ENCODE assay signal across 11 cellular contexts in genomic region chr4:40559585-40560465, GRCh38.
DNase-seq lines count a peak whose midpoint lies in the region; ATAC-seq lines count a peak whose summit lies in the region.
"Had no signal": no experiment of that assay in that cellular context is flagged by ENCODE, and none has a peak within 500 bp of the region (broad histone marks: within the 10 kb centered on the region; RNA-seq: fewer than 3 reads in every experiment).

No MANE protein-coding gene starts in this region.

- no peak overlapping the region for H3K4me3 Mint-ChIP-seq in CD8-positive, alpha-beta memory T cell
- H3K4me3 Mint-ChIP-seq: B cell had no signal

- H3K9ac ChIP-seq in BLaER1 treated with 17β-estradiol and CSF1 and Interleukin-3, amounts not matched to agents 10 nM and 100 nM, result peak overlapping the region in 4 of 11 experiments; percentile 58 to 78 (median 74); a peak in 9 of 22 replicates

- POLR2A ChIA-PET in CD8-positive, alpha-beta memory T cell (lab: Charles Lee), result no interaction called here

- intact Hi-C loops in right cardiac atrium (cut with DNase I), result no loop called here

- ATAC-seq in GM19351 (IDR thresholded peaks at IDR 0.05; ENCODE audit: unreplicated experiment) (peak; percentile 87), HG03175 (IDR thresholded peaks at IDR 0.05; ENCODE audit: unreplicated experiment) (peak; percentile 79), right cardiac atrium (peak; percentile 57 to 62)
- ATAC-seq: K562 had no signal

- H3K4me2 ChIP-seq in BLaER1 treated with 17β-estradiol and CSF1 and Interleukin-3, amounts not matched to agents 10 nM and 100 nM, result peak overlapping the region in 10 of 11 experiments; percentile 2 to 94 (median 40); a peak in 17 of 22 replicates

- H4K20me1 ChIP-seq in BLaER1 treated with 17β-estradiol and CSF1 and Interleukin-3, amounts not matched to agents 10 nM and 100 nM, result no peaks in the 10 kb centered on the region; a peak in 1 of 22 replicates

- no peaks in the 10 kb centered on the region for H3K9me3 Mint-ChIP-seq in CD8-positive, alpha-beta memory T cell

- H3K4me1 ChIP-seq in BLaER1 treated with 17β-estradiol and CSF1 and Interleukin-3, amounts not matched to agents 10 nM and 100 nM, result peaks cover 8 to 100% (median 54%) of the 10 kb centered on the region in 10 experiments
- H3K4me1 ChIP-seq in right cardiac atrium (ENCODE audit: control insufficient read depth, insufficient read depth, low read length), result no peaks in the 10 kb centered on the region
- no peaks in the 10 kb centered on the region for H3K4me1 ChIP-seq in CD8-positive, alpha-beta memory T cell (ENCODE audit: insufficient read depth, low read length)

- H3K9me3 ChIP-seq in BLaER1 treated with 17β-estradiol and CSF1 and Interleukin-3, amounts not matched to agents 10 nM and 100 nM (replicated peaks in 1 of 11), result no peaks in the 10 kb centered on the region
- H3K9me3 ChIP-seq in right cardiac atrium (ENCODE audit: control insufficient read depth, low read length), result no peaks in the 10 kb centered on the region
- no peaks in the 10 kb centered on the region for H3K9me3 ChIP-seq in CD8-positive, alpha-beta memory T cell (ENCODE audit: low read length)

- peaks cover 6 to 8% of the 10 kb centered on the region in 2 donors for H3K27me3 Mint-ChIP-seq in CD8-positive, alpha-beta memory T cell
- H3K27me3 Mint-ChIP-seq: B cell had no signal

- peak overlapping the region in 6 of 11 experiments; percentile 13 to 93 (median 86); a peak in 10 of 22 replicates for H3K27ac ChIP-seq in BLaER1 treated with 17β-estradiol and CSF1 and Interleukin-3, amounts not matched to agents 10 nM and 100 nM
- no peak overlapping the region for H3K27ac ChIP-seq in right cardiac atrium (ENCODE audit: low read length)
- no peak overlapping the region for H3K27ac ChIP-seq in CD8-positive, alpha-beta memory T cell (ENCODE audit: low read depth, low read length)

- peaks cover 0 to 20% (median 0%) of the 10 kb centered on the region in 11 experiments; a peak in 4 of 22 replicates for H3K36me3 ChIP-seq in BLaER1 treated with 17β-estradiol and CSF1 and Interleukin-3, amounts not matched to agents 10 nM and 100 nM
- no peaks in the 10 kb centered on the region for H3K36me3 ChIP-seq in CD8-positive, alpha-beta memory T cell (ENCODE audit: insufficient read depth, low read length)

- no peaks in the 10 kb centered on the region for H3K4me1 Mint-ChIP-seq in CD8-positive, alpha-beta memory T cell

- WGBS in right cardiac atrium, result 58% methylated on average over 5 of the region's 5 CpGs

- CTCF ChIA-PET in CD8-positive, alpha-beta memory T cell (lab: Charles Lee), result no interaction called here

- no peak overlapping the region for H3K27ac Mint-ChIP-seq in CD8-positive, alpha-beta memory T cell
- H3K27ac Mint-ChIP-seq: B cell had no signal

- no peaks in the 10 kb centered on the region for H3K36me3 Mint-ChIP-seq in CD8-positive, alpha-beta memory T cell

- no peaks in the 10 kb centered on the region for H3K27me3 ChIP-seq in BLaER1 treated with 17β-estradiol and CSF1 and Interleukin-3, amounts not matched to agents 10 nM and 100 nM
- no peaks in the 10 kb centered on the region for H3K27me3 ChIP-seq in right cardiac atrium (ENCODE audit: control insufficient read depth, insufficient read depth)
- H3K27me3 ChIP-seq in CD8-positive, alpha-beta memory T cell (ENCODE audit: insufficient read depth, low read length, poor library complexity, severe bottlenecking), result no peaks in the 10 kb centered on the region

- no peak overlapping the region for H3K4me3 ChIP-seq in BLaER1 treated with 17β-estradiol and CSF1 and Interleukin-3, amounts not matched to agents 10 nM and 100 nM
- no peak overlapping the region for H3K4me3 ChIP-seq in right cardiac atrium (ENCODE audit: low read length)
- no peak overlapping the region for H3K4me3 ChIP-seq in CD8-positive, alpha-beta memory T cell (ENCODE audit: low read length)
- H3K4me3 ChIP-seq: K562, skin epidermis had no signal

- DNase-seq in right cardiac atrium (no peak), SKM-1 (lab: John Stamatoyannopoulos, UW; ENCODE audit: unreplicated experiment) (no peak), DMS 273 treated with DMSO at 0.1 percent for 48 hours (lab: John Stamatoyannopoulos, UW) (no peak), NCI-H345 treated with DMSO at 0.1 percent for 48 hours (lab: John Stamatoyannopoulos, UW; ENCODE audit: unreplicated experiment) (no peak)
- no peak for DNase-seq in CD8-positive, alpha-beta memory T cell

Comparison
In these comparisons a context has a peak if more than half of its experiments do, and no peak if none do; other contexts are left out.
1. H3K27ac ChIP-seq: peak in BLaER1 treated with 17β-estradiol and CSF1 and Interleukin-3, amounts not matched to agents 10 nM and 100 nM (6 of 11); none in right cardiac atrium (single experiment) and CD8-positive, alpha-beta memory T cell (single experiment).
2. Peak in every context shown above with its lines, with median percentiles within 50 percentile points of each other: ATAC-seq.